1 cellular context compared by ENCODE assay signal in the genomic region with DNA sequence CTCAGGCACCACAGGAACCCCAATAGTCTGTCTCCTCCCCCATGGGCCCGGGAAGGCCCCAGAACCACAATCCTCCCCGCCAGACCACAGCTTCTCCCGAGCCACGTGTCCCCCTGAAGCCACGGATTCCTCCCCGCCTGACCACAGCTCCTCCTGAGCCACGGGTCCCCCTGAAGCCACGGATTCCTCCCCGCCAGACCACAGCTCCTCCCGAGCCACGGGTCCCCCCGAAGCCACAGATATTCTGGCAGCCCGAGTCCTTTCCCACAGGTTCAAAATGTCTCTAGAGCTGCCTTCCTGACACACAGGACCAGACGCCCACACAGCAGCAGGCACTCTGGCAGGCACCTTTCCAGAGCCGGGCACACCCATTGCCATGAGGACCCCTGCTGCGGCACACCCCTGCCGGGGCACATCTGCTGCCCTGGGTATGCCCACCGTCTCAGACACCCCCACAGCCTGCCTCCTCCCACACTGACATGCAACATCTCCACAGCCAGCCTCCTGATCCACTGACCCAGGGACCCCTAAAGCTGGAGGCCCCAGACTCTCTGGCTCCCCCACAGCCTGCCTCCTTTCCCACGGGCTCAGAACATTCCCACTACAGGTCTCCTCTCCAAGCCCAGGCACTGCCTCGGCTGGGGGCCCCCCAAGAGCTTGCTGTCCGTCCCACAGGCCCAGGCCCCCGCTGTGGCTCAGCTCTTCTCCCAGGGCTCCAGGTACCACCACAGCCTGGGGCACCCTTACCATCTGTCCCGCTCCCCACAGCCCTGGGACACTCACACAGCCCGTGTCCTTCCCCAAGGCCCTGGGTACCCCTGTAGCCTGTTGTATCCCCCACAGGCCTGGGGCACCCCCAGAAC.
TF ChIP-seq lines count a peak whose summit lies in the region.

No MANE protein-coding gene starts in this region.

TF ChIP-seq in K562, 482 proteins besides CTCF, POLR2A, EP300 and RAD21:
- TF ChIP-seq HLTF (IDR thresholded peaks at IDR 0.05) (no peak), ZNF12 (CRISPR knock-in tag; IDR thresholded peaks at IDR 0.05) (no peak), TAF9B (IDR thresholded peaks at IDR 0.05; ENCODE audit: partially characterized antibody) (no peak), FOXA1 (IDR thresholded peaks at IDR 0.05; ENCODE audit: borderline replicate concordance) (no peak), KAT2B (IDR thresholded peaks at IDR 0.05; ENCODE audit: low read depth, low read length) (no peak), BRF1 (IDR thresholded peaks at IDR 0.05; ENCODE audit: borderline replicate concordance, extremely low read depth, insufficient read length) (no peak), RBM34 (IDR thresholded peaks at IDR 0.05; ENCODE audit: borderline replicate concordance, insufficient read depth, low read length) (no peak), FOXJ2 (tag; IDR thresholded peaks at IDR 0.05) (no peak)
- TF ChIP-seq, protein P1, sequence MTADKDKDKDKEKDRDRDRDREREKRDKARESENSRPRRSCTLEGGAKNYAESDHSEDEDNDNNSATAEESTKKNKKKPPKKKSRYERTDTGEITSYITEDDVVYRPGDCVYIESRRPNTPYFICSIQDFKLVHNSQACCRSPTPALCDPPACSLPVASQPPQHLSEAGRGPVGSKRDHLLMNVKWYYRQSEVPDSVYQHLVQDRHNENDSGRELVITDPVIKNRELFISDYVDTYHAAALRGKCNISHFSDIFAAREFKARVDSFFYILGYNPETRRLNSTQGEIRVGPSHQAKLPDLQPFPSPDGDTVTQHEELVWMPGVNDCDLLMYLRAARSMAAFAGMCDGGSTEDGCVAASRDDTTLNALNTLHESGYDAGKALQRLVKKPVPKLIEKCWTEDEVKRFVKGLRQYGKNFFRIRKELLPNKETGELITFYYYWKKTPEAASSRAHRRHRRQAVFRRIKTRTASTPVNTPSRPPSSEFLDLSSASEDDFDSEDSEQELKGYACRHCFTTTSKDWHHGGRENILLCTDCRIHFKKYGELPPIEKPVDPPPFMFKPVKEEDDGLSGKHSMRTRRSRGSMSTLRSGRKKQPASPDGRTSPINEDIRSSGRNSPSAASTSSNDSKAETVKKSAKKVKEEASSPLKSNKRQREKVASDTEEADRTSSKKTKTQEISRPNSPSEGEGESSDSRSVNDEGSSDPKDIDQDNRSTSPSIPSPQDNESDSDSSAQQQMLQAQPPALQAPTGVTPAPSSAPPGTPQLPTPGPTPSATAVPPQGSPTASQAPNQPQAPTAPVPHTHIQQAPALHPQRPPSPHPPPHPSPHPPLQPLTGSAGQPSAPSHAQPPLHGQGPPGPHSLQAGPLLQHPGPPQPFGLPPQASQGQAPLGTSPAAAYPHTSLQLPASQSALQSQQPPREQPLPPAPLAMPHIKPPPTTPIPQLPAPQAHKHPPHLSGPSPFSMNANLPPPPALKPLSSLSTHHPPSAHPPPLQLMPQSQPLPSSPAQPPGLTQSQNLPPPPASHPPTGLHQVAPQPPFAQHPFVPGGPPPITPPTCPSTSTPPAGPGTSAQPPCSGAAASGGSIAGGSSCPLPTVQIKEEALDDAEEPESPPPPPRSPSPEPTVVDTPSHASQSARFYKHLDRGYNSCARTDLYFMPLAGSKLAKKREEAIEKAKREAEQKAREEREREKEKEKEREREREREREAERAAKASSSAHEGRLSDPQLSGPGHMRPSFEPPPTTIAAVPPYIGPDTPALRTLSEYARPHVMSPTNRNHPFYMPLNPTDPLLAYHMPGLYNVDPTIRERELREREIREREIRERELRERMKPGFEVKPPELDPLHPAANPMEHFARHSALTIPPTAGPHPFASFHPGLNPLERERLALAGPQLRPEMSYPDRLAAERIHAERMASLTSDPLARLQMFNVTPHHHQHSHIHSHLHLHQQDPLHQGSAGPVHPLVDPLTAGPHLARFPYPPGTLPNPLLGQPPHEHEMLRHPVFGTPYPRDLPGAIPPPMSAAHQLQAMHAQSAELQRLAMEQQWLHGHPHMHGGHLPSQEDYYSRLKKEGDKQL (CRISPR knock-in tag; IDR thresholded peaks at IDR 0.05; ENCODE audit: borderline replicate concordance), result no peak
TF ChIP-seq in K562: peak in this region for 0.
